ENCODE assay signal across 8 cellular contexts in the genomic region with DNA sequence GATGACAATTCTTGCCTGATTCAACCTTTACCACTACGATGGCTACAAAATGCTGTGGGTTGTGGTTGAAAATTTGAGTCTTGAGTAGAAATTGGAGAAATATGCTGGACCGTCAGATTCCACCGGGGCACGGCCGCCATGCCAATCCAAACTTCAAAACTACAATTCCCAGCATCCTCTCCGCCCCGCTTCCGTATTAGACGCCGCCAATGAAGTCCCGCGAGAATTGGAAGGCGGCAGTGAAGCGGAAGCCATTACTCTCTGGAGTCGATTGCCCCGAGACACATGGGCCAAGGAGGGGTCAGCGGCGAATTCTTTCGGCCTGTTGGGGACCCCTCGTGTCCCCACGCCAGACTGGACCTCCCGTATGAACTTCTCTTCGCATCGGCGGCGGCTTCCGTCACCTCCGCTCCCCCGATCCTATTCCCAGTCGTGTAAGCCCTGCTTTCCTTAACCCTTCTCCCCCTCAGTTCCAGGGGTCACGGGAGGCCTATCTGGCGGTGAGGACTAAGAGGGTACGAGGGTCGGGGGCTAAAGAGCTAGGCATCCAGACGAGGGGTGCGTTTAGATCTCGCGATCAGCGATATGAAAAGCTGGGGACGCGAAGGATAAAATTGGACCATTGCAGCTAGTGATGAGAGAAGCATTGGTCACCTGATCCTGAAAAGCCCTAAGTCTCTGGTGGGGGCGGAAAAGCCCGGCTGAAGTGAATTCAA. TPM values are rescaled to one million over a fixed set of nuclear protein-coding genes. Genes with fewer than 3 reads are reported as not detected.
DNase-seq lines count a peak whose midpoint lies in the region; TF ChIP-seq lines count a peak whose summit lies in the region.

TSS of gene ZNF317 (plus strand) at position 239 of the 716 bp plus-strand sequence. CDS start 15,620 bp downstream, outside the sequence.

- H3K4me1 Mint-ChIP-seq in activated naive CD4-positive, alpha-beta T cell treated with anti-CD3 and anti-CD28 coated beads, Interleukin-2, amount 50 U/mL, for 24 hours = peaks cover 42% of the 10 kb centered on the region

- H3K4me1 ChIP-seq in suprapubic skin = peaks cover 20% of the 10 kb centered on the region

- H3K4me3 Mint-ChIP-seq in activated naive CD4-positive, alpha-beta T cell treated with anti-CD3 and anti-CD28 coated beads, Interleukin-2, amount 50 U/mL, for 24 hours = peak within 1 kb of the TSS; percentile 94

- H3K27ac Mint-ChIP-seq in activated naive CD4-positive, alpha-beta T cell treated with anti-CD3 and anti-CD28 coated beads, Interleukin-2, amount 50 U/mL, for 24 hours = peak within 1 kb of the TSS; percentile 97

- peaks cover 21% of the 10 kb centered on the region for H3K36me3 Mint-ChIP-seq in activated naive CD4-positive, alpha-beta T cell treated with anti-CD3 and anti-CD28 coated beads, Interleukin-2, amount 50 U/mL, for 24 hours

- peaks cover 16% of the 10 kb centered on the region; the same call in 1 of the 2 replicates for H3K9me3 ChIP-seq in SK-N-MC (ENCODE audit: low read depth, low read length)
- peaks cover 21% of the 10 kb centered on the region for H3K9me3 ChIP-seq in suprapubic skin

- no peak for TF ChIP-seq CTCF in HFF-Myc (IDR thresholded peaks at IDR 0.05; ENCODE audit: low read depth, low read length, missing control alignments)
- TF ChIP-seq CTCF in NB4 (IDR thresholded peaks at IDR 0.05; ENCODE audit: low read depth, low read length) = no peak
- TF ChIP-seq CTCF in suprapubic skin (IDR thresholded peaks at IDR 0.05) = no peak

- DNase-seq in GF-D8 (lab: John Stamatoyannopoulos, UW) (peak; percentile 84), HFF-Myc (ENCODE audit: extremely low read depth, low read depth) (peak; percentile 79), NB4 (ENCODE audit: low read depth) (peak; percentile 99), SK-N-MC (ENCODE audit: low read depth, low spot score) (peak; percentile 51), globus pallidus (ENCODE audit: low spot score) (peak; percentile 91), nucleus accumbens (lab: John Stamatoyannopoulos, UW) (peak; percentile 39 to 94 (median 84)), suprapubic skin (ENCODE audit: low spot score in 2 of 2) (peak; percentile 95)

- TF ChIP-seq POLR2A in NB4 (IDR thresholded peaks at IDR 0.05; ENCODE audit: extremely low read depth, insufficient read length) (peak; percentile 99), suprapubic skin (IDR thresholded peaks at IDR 0.05) (peak in 1 of 2 donors; percentile 71)

- no peaks in the 10 kb centered on the region for H3K27me3 Mint-ChIP-seq in activated naive CD4-positive, alpha-beta T cell treated with anti-CD3 and anti-CD28 coated beads, Interleukin-2, amount 50 U/mL, for 24 hours

- H3K9me3 Mint-ChIP-seq in activated naive CD4-positive, alpha-beta T cell treated with anti-CD3 and anti-CD28 coated beads, Interleukin-2, amount 50 U/mL, for 24 hours = no peaks in the 10 kb centered on the region

- H3K27ac ChIP-seq in SK-N-MC = no peak within 1 kb of the TSS; the same call in 1 of the 2 replicates
- H3K27ac ChIP-seq in suprapubic skin = peak within 1 kb of the TSS; percentile 92

- WGBS in suprapubic skin = under 1% methylated on average over 43 of the region's 43 CpGs

- no peaks in the 10 kb centered on the region for H3K27me3 ChIP-seq in suprapubic skin

- TF ChIP-seq EP300 in suprapubic skin (IDR thresholded peaks at IDR 0.05) = no peak

- H3K4me3 ChIP-seq in HFF-Myc (replicated peaks; ENCODE audit: low read depth, low read length) = peak within 1 kb of the TSS; percentile 99
- H3K4me3 ChIP-seq in NB4 (ENCODE audit: low read depth, low read length) = peak within 1 kb of the TSS; percentile 70
- H3K4me3 ChIP-seq in SK-N-MC = peak within 1 kb of the TSS; percentile 89
- H3K4me3 ChIP-seq in suprapubic skin = peak within 1 kb of the TSS; percentile 92

- H3K36me3 ChIP-seq in SK-N-MC (ENCODE audit: insufficient read depth, low read length) (peaks cover 33% of the 10 kb centered on the region), suprapubic skin (no peaks in the 10 kb centered on the region)

- peak within 1 kb of the TSS; percentile 94 for H3K9ac ChIP-seq in SK-N-MC (ENCODE audit: insufficient read length)

RNA-seq across cellular contexts. Expression of gene ZNF317, which starts in this region (rescaled TPM):
- 10 to 100 TPM; 18.9 to 35.8 (median 28.0) TPM for total RNA-seq in suprapubic skin
